20 cellular contexts compared by ENCODE assay signal in genomic region chr10:66799474-66799873, GRCh38.
DNase-seq lines count a peak whose midpoint lies in the region; ATAC-seq, FAIRE-seq and TF ChIP-seq lines count a peak whose summit lies in the region.
"Had no signal": no experiment of that assay in that cellular context is flagged by ENCODE, and none has a peak within 500 bp of the region (broad histone marks: within the 10 kb centered on the region; RNA-seq: fewer than 3 reads in every experiment).

No MANE protein-coding gene starts in this region.

- no peaks in the 10 kb centered on the region for H3K27me3 Mint-ChIP-seq in astrocyte (ENCODE audit: low read depth, unreplicated experiment)
- H3K27me3 Mint-ChIP-seq: activated naive CD4-positive, alpha-beta T cell treated with anti-CD3 and anti-CD28 coated beads, Interleukin-2, amount 50 U/mL, for 24 hours; effector memory CD8-positive, alpha-beta T cell; stimulated activated naive CD8-positive, alpha-beta T cell treated with anti-CD3 and anti-CD28 coated beads, Interleukin-15, amount 100 ng/mL, for 72 hours had no signal

- H3K4me2 ChIP-seq in astrocyte (ENCODE audit: low read length), result peak overlapping the region; percentile 71

- 9% methylated on average over 2 of the region's 2 CpGs for WGBS in right lobe of liver (ENCODE audit: insufficient coverage, low coverage, low lambda C conversion rate, missing lambda C conversion rate)
- WGBS in transverse colon (ENCODE audit: low coverage in 1 of 2), 2 donors, result 65 to 69% methylated on average over 2 of the region's 2 CpGs

- H3K36me3 ChIP-seq in left ventricle myocardium inferior (no peaks in the 10 kb centered on the region), right atrium auricular region (no peaks in the 10 kb centered on the region), astrocyte (ENCODE audit: insufficient read depth, low read length) (no peaks in the 10 kb centered on the region), right lobe of liver (no peaks in the 10 kb centered on the region), transverse colon (no peaks in the 10 kb centered on the region)
- H3K36me3 ChIP-seq: cardiac muscle cell had no signal

- no peaks in the 10 kb centered on the region for H3K9me3 ChIP-seq in left ventricle myocardium inferior (replicated peaks)
- no peaks in the 10 kb centered on the region for H3K9me3 ChIP-seq in right atrium auricular region
- no peaks in the 10 kb centered on the region for H3K9me3 ChIP-seq in astrocyte (ENCODE audit: insufficient read depth, low read depth, low read length)
- H3K9me3 ChIP-seq in right lobe of liver, result no peaks in the 10 kb centered on the region
- H3K9me3 ChIP-seq in transverse colon, result no peaks in the 10 kb centered on the region
- H3K9me3 ChIP-seq: mucosa of descending colon had no signal

- no peak for TF ChIP-seq POLR2A in right lobe of liver (IDR thresholded peaks at IDR 0.05)
- TF ChIP-seq POLR2A in transverse colon (IDR thresholded peaks at IDR 0.05), result no peak

- no peak overlapping the region for H2AFZ ChIP-seq in astrocyte (ENCODE audit: low read depth, low read length)

- H3K9me3 Mint-ChIP-seq in astrocyte (ENCODE audit: unreplicated experiment), result no peaks in the 10 kb centered on the region
- H3K9me3 Mint-ChIP-seq: activated naive CD4-positive, alpha-beta T cell treated with anti-CD3 and anti-CD28 coated beads, Interleukin-2, amount 50 U/mL, for 24 hours; CD8-positive, alpha-beta T cell; T-helper 1 cell treated with Interleukin-12 subunit alpha and Interleukin-12 subunit beta and Interleukin-4 antibody, amounts not matched to agents 30 μg/mL and 1 μg/mL, for 36 hours had no signal

- H3K4me1 ChIP-seq in left ventricle myocardium inferior, result no peaks in the 10 kb centered on the region
- H3K4me1 ChIP-seq in right atrium auricular region, result no peaks in the 10 kb centered on the region
- no peaks in the 10 kb centered on the region for H3K4me1 ChIP-seq in astrocyte (ENCODE audit: insufficient read depth, low read length)
- H3K4me1 ChIP-seq in right lobe of liver, result no peaks in the 10 kb centered on the region
- H3K4me1 ChIP-seq in transverse colon, result no peaks in the 10 kb centered on the region

- TF ChIP-seq CTCF in left ventricle myocardium inferior (IDR thresholded peaks at IDR 0.05; ENCODE audit: borderline replicate concordance), result no peak
- no peak for TF ChIP-seq CTCF in right atrium auricular region (IDR thresholded peaks at IDR 0.05)
- no peak for TF ChIP-seq CTCF in astrocyte (IDR thresholded peaks at IDR 0.05; ENCODE audit: insufficient read depth, low read depth, low read length)
- TF ChIP-seq CTCF in right lobe of liver (IDR thresholded peaks at IDR 0.05), result no peak
- no peak for TF ChIP-seq CTCF in transverse colon (IDR thresholded peaks at IDR 0.05)

- no peak overlapping the region for H3K9ac ChIP-seq in astrocyte (ENCODE audit: low read length)

- ATAC-seq in right lobe of liver (peak in 3 of 4 donors; percentile 57 to 68 (median 62)), HG03520 (IDR thresholded peaks at IDR 0.05; ENCODE audit: unreplicated experiment) (no peak)
- ATAC-seq: CD8-positive, alpha-beta T cell; effector memory CD8-positive, alpha-beta T cell; mucosa of descending colon; stimulated activated naive CD8-positive, alpha-beta T cell treated with anti-CD3 and anti-CD28 coated beads, Interleukin-15, amount 100 ng/mL, for 72 hours had no signal

- no peaks in the 10 kb centered on the region for H3K27me3 ChIP-seq in left ventricle myocardium inferior (ENCODE audit: low read depth)
- no peaks in the 10 kb centered on the region for H3K27me3 ChIP-seq in right atrium auricular region
- H3K27me3 ChIP-seq in astrocyte (ENCODE audit: insufficient read depth, low read length), result no peaks in the 10 kb centered on the region
- no peaks in the 10 kb centered on the region for H3K27me3 ChIP-seq in right lobe of liver
- H3K27me3 ChIP-seq in transverse colon, result no peaks in the 10 kb centered on the region
- H3K27me3 ChIP-seq: cardiac muscle cell had no signal

- in situ Hi-C loops in transverse colon (cut with MboI; ENCODE audit: low pct_ligation_motif_present in 1 of 4, low pct_unique_long_range_greater_than_20kb in 1 of 4, low sequenced_read_pairs in 3 of 4), result no loop called here

- H3K79me2 ChIP-seq in astrocyte (ENCODE audit: insufficient read depth, low read length), result no peaks in the 10 kb centered on the region

- peak overlapping the region; percentile 78 for H3K27ac Mint-ChIP-seq in astrocyte (ENCODE audit: unreplicated experiment)
- H3K27ac Mint-ChIP-seq: activated naive CD4-positive, alpha-beta T cell treated with anti-CD3 and anti-CD28 coated beads, Interleukin-2, amount 50 U/mL, for 24 hours; CD8-positive, alpha-beta T cell; effector memory CD8-positive, alpha-beta T cell; immature natural killer cell; stimulated activated naive CD8-positive, alpha-beta T cell treated with anti-CD3 and anti-CD28 coated beads, Interleukin-15, amount 100 ng/mL, for 72 hours; T-helper 1 cell treated with Interleukin-12 subunit alpha and Interleukin-12 subunit beta and Interleukin-4 antibody, amounts not matched to agents 30 μg/mL and 1 μg/mL, for 36 hours had no signal

- no peak overlapping the region for H3K27ac ChIP-seq in left ventricle myocardium inferior (replicated peaks)
- H3K27ac ChIP-seq in right atrium auricular region, result no peak overlapping the region
- H3K27ac ChIP-seq in astrocyte (ENCODE audit: low read depth, low read length), result no peak overlapping the region
- no peak overlapping the region for H3K27ac ChIP-seq in right lobe of liver
- no peak overlapping the region for H3K27ac ChIP-seq in transverse colon
- H3K27ac ChIP-seq: cardiac muscle cell had no signal

- H4K20me1 ChIP-seq in astrocyte (ENCODE audit: insufficient read depth, low read length), result no peaks in the 10 kb centered on the region

- H3K4me3 Mint-ChIP-seq in astrocyte (ENCODE audit: unreplicated experiment), result peak overlapping the region; percentile 58
- H3K4me3 Mint-ChIP-seq: activated naive CD4-positive, alpha-beta T cell treated with anti-CD3 and anti-CD28 coated beads, Interleukin-2, amount 50 U/mL, for 24 hours; CD8-positive, alpha-beta T cell; effector memory CD8-positive, alpha-beta T cell; immature natural killer cell; stimulated activated naive CD8-positive, alpha-beta T cell treated with anti-CD3 and anti-CD28 coated beads, Interleukin-15, amount 100 ng/mL, for 72 hours; T-helper 1 cell treated with Interleukin-12 subunit alpha and Interleukin-12 subunit beta and Interleukin-4 antibody, amounts not matched to agents 30 μg/mL and 1 μg/mL, for 36 hours had no signal

- no peak for TF ChIP-seq EP300 in transverse colon (IDR thresholded peaks at IDR 0.05; ENCODE audit: low read depth)

- no peaks in the 10 kb centered on the region for H3K36me3 Mint-ChIP-seq in astrocyte (ENCODE audit: low read depth, unreplicated experiment)
- H3K36me3 Mint-ChIP-seq: activated naive CD4-positive, alpha-beta T cell treated with anti-CD3 and anti-CD28 coated beads, Interleukin-2, amount 50 U/mL, for 24 hours; CD8-positive, alpha-beta T cell; immature natural killer cell had no signal

- DNase-seq in left ventricle myocardium inferior (no peak), right atrium auricular region (ENCODE audit: low spot score) (no peak), astrocyte (ENCODE audit: low read depth) (no peak), right lobe of liver (no peak), foreskin melanocyte (no peak), transverse colon (no peak)
- DNase-seq in stimulated activated naive CD4-positive, alpha-beta T cell treated with Interleukin-2 at 50 U/mL for 16 hours (lab: John Stamatoyannopoulos, UW), result no peak
- DNase-seq: CD8-positive, alpha-beta T cell; effector memory CD8-positive, alpha-beta T cell; immature natural killer cell; mucosa of descending colon; NCI-H2081; NCI-H526; RPMI8226; stimulated activated CD4-positive, alpha-beta T cell treated with anti-CD3 and anti-CD28 coated beads, Interleukin-12 subunit alpha, Interleukin-12 subunit beta, amount 100 ng/mL, for 4 hours; stimulated activated naive CD8-positive, alpha-beta T cell treated with anti-CD3 and anti-CD28 coated beads, Interleukin-15, amount 100 ng/mL, for 72 hours had no signal

- H3K4me3 ChIP-seq in left ventricle myocardium inferior (peak overlapping the region; percentile 34), right atrium auricular region (no peak overlapping the region), astrocyte (ENCODE audit: insufficient read depth, low read depth, low read length) (peak overlapping the region; percentile 21), right lobe of liver (peak overlapping the region; percentile 4 to 48 (median 22)), transverse colon (peak overlapping the region in 1 of 4 donors; percentile 9)
- H3K4me3 ChIP-seq: cardiac muscle cell, mucosa of descending colon had no signal

- no peak for FAIRE-seq in astrocyte (lab: Jason Lieb, UNC)

- intact Hi-C loops in left ventricle myocardium inferior (cut with micrococcal nuclease), result no loop called here
- intact Hi-C loops in right lobe of liver (cut with DNase I), result no loop called here
- intact Hi-C loops in transverse colon (cut with DNase I; ENCODE audit: low total_unique reads), result no loop called here

- peaks cover 3% of the 10 kb centered on the region for H3K4me1 Mint-ChIP-seq in astrocyte (ENCODE audit: low read depth, unreplicated experiment)
- H3K4me1 Mint-ChIP-seq: immature natural killer cell; stimulated activated naive CD8-positive, alpha-beta T cell treated with anti-CD3 and anti-CD28 coated beads, Interleukin-15, amount 100 ng/mL, for 72 hours had no signal

Comparison
In these comparisons a context has a peak if more than half of its experiments do, and no peak if none do; other contexts are left out.
1. H3K4me3 ChIP-seq: peak in left ventricle myocardium inferior (single experiment), astrocyte (single experiment) and right lobe of liver (3 of 3); none in right atrium auricular region (0 of 2).